Comparison of ENCODE assay signal across 16 cellular contexts in the genomic region with DNA sequence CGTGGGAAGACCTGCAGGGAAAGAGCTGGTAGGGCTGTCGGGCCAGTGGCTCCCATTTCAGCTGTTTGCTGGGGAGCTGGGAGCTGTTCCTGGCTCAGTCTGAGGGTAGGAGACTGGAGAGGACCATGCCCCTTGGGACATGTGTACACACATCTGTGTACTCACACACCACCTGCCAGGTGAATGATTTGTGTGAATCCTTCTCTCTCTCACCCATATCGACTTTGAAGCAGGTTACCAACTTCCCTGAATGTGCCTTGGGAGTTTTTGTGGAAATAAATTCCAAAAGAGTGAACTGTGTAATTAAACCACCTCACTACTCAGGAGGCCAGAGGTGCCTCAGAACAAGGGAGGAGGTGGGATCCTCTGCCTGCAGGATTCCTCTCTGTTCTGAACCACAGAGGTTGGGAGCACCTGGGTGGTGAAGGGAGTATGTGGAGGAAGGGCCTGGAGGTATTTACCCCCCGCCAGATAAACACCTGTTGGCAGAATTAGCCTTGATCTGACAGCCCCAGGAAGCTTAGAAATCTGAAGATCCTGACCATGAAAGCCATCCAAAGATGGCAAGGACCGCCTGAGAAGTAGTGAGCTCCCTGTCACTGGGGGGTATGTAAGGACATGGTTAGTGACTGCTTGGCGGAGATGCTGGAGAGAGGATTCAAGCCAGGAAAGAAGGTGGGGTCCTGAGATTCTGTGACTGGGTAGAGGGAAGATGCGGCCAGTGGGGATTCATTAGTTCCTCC. TPM values are rescaled to one million over a fixed set of nuclear protein-coding genes. Genes with fewer than 3 reads are reported as not detected.
DNase-seq lines count a peak whose midpoint lies in the region; FAIRE-seq and TF ChIP-seq lines count a peak whose summit lies in the region.
"Had no signal": no experiment of that assay in that cellular context is flagged by ENCODE, and none has a peak within 500 bp of the region (broad histone marks: within the 10 kb centered on the region; RNA-seq: fewer than 3 reads in every experiment).

No MANE protein-coding gene starts in this region.

- no peaks in the 10 kb centered on the region for H3K36me3 Mint-ChIP-seq in activated naive CD4-positive, alpha-beta T cell treated with anti-CD3 and anti-CD28 coated beads, Interleukin-2, amount 50 U/mL, for 24 hours
- H3K36me3 Mint-ChIP-seq in activated naive CD4-positive, alpha-beta T cell treated with anti-CD3 and anti-CD28 coated beads for 36 hours (ENCODE audit: low read depth): no peaks in the 10 kb centered on the region
- H3K36me3 Mint-ChIP-seq in CD4-positive, alpha-beta memory T cell: no peaks in the 10 kb centered on the region

- H3K4me1 ChIP-seq in mammary epithelial cell (ENCODE audit: insufficient read depth, low read length) (peaks cover 75% of the 10 kb centered on the region), mesendoderm (ENCODE audit: control insufficient read depth, low read depth, low read length) (peaks cover 12% of the 10 kb centered on the region)
- H3K4me1 ChIP-seq in CD4-positive, alpha-beta memory T cell (ENCODE audit: insufficient read depth, low read length): peaks cover 4% of the 10 kb centered on the region

- CTCF ChIA-PET in activated naive CD4-positive, alpha-beta T cell treated with anti-CD3 and anti-CD28 coated beads for 36 hours (lab: Charles Lee): interaction anchor here (1.1 to 6.0 kb wide), 3 partner anchors 8 to 20 kb away, joined by 3 to 35 read pairs (median 12); no protein-coding TSS in a partner anchor
- CTCF ChIA-PET in mammary epithelial cell (lab: Charles Lee; ENCODE audit: low non-redundant PET): interaction anchor here (0.6 to 0.7 kb wide), 2 partner anchors 96 to 483 kb away, joined by 3 to 17 read pairs; no protein-coding TSS in a partner anchor
- CTCF ChIA-PET in CD4-positive, alpha-beta memory T cell (lab: Charles Lee; ENCODE audit: partially characterized antibody): interaction anchor here (1.2 to 3.7 kb wide), 4 partner anchors 7 to 11 kb away, joined by 3 to 18 read pairs (median 5); no protein-coding TSS in a partner anchor

- H3K79me1 ChIP-seq in mesendoderm (ENCODE audit: low read length): no peaks in the 10 kb centered on the region

- no peak for TF ChIP-seq CTCF in mammary epithelial cell (conservative IDR thresholded peaks at IDR 0.05 in 1 of 2, IDR thresholded peaks at IDR 0.05 in 1 of 2; ENCODE audit: extremely low read depth in 1 of 2, insufficient read depth in 1 of 2, low read depth in 1 of 2, low read length in 2 of 2)

- H2AFZ ChIP-seq in mammary epithelial cell (ENCODE audit: low read depth, low read length): no peak overlapping the region

- POLR2A ChIA-PET in CD4-positive, alpha-beta memory T cell (lab: Charles Lee; ENCODE audit: partially characterized antibody): no interaction called here

- in situ Hi-C loops in mammary epithelial cell (cut with MboI; ENCODE audit: low sequenced_read_pairs in 2 of 2): loop anchor here in 1 of 2 donors (5.0 to 10.0 kb wide), 3 partner anchors 57 to 153 kb away; partner anchors contain the start of gene SPATA20

- no peak overlapping the region for H3K18ac ChIP-seq in mesendoderm (ENCODE audit: low read length)

- no peak overlapping the region for H3K4me3 Mint-ChIP-seq in activated naive CD4-positive, alpha-beta T cell treated with anti-CD3 and anti-CD28 coated beads, Interleukin-2, amount 50 U/mL, for 24 hours
- no peak overlapping the region for H3K4me3 Mint-ChIP-seq in activated naive CD4-positive, alpha-beta T cell treated with anti-CD3 and anti-CD28 coated beads for 36 hours
- H3K4me3 Mint-ChIP-seq in CD4-positive, alpha-beta memory T cell: no peak overlapping the region
- H3K4me3 Mint-ChIP-seq: activated CD4-positive, alpha-beta memory T cell treated with anti-CD3 and anti-CD28 coated beads, Interleukin-2, amount 10 ng/mL, durations not matched to agents 7 days and 5 days had no signal

- peak overlapping the region; percentile 46 for H3K27ac Mint-ChIP-seq in activated naive CD4-positive, alpha-beta T cell treated with anti-CD3 and anti-CD28 coated beads, Interleukin-2, amount 50 U/mL, for 24 hours
- no peak overlapping the region for H3K27ac Mint-ChIP-seq in activated naive CD4-positive, alpha-beta T cell treated with anti-CD3 and anti-CD28 coated beads for 36 hours
- H3K27ac Mint-ChIP-seq in CD4-positive, alpha-beta memory T cell: peak overlapping the region in 1 of 7 donors; percentile 6
- H3K27ac Mint-ChIP-seq: activated CD4-positive, alpha-beta memory T cell treated with anti-CD3 and anti-CD28 coated beads, Interleukin-2, amount 10 ng/mL, durations not matched to agents 7 days and 5 days had no signal

- no peak overlapping the region for H2BK5ac ChIP-seq in mesendoderm (ENCODE audit: low read length)

- H4K5ac ChIP-seq in mesendoderm (ENCODE audit: low read length): no peak overlapping the region

- H3K4me2 ChIP-seq in mammary epithelial cell (ENCODE audit: insufficient read depth, low read depth, low read length): peak overlapping the region; percentile 90
- H3K4me2 ChIP-seq in mesendoderm (ENCODE audit: low read length): no peak overlapping the region

- H3K4me1 Mint-ChIP-seq in activated naive CD4-positive, alpha-beta T cell treated with anti-CD3 and anti-CD28 coated beads, Interleukin-2, amount 50 U/mL, for 24 hours: no peaks in the 10 kb centered on the region
- no peaks in the 10 kb centered on the region for H3K4me1 Mint-ChIP-seq in activated naive CD4-positive, alpha-beta T cell treated with anti-CD3 and anti-CD28 coated beads for 36 hours (ENCODE audit: low read depth)
- H3K4me1 Mint-ChIP-seq in CD4-positive, alpha-beta memory T cell: peaks cover 0 to 19% (median 6%) of the 10 kb centered on the region in 4 donors
- H3K4me1 Mint-ChIP-seq: activated CD4-positive, alpha-beta memory T cell treated with anti-CD3 and anti-CD28 coated beads, Interleukin-2, amount 10 ng/mL, durations not matched to agents 7 days and 5 days had no signal

- H3K36me3 ChIP-seq in mammary epithelial cell (ENCODE audit: insufficient read depth, low read length): no peaks in the 10 kb centered on the region
- H3K36me3 ChIP-seq in mesendoderm (ENCODE audit: control insufficient read depth, insufficient read depth, low read length): no peaks in the 10 kb centered on the region
- H3K36me3 ChIP-seq in CD4-positive, alpha-beta memory T cell (ENCODE audit: insufficient read depth, low read length): no peaks in the 10 kb centered on the region
- H3K36me3 ChIP-seq: heart left ventricle had no signal

- H3K27ac ChIP-seq in mammary epithelial cell (ENCODE audit: insufficient read depth, low read depth, low read length) (peak overlapping the region; percentile 55), mesendoderm (ENCODE audit: low read depth, low read length) (no peak overlapping the region)
- H3K27ac ChIP-seq in CD4-positive, alpha-beta memory T cell (ENCODE audit: low read depth, low read length): no peak overlapping the region

- H3K4ac ChIP-seq in mesendoderm (ENCODE audit: low read depth, low read length): no peak overlapping the region

- H3K9me3 Mint-ChIP-seq in activated naive CD4-positive, alpha-beta T cell treated with anti-CD3 and anti-CD28 coated beads, Interleukin-2, amount 50 U/mL, for 24 hours: no peaks in the 10 kb centered on the region
- no peaks in the 10 kb centered on the region for H3K9me3 Mint-ChIP-seq in activated naive CD4-positive, alpha-beta T cell treated with anti-CD3 and anti-CD28 coated beads for 36 hours
- H3K9me3 Mint-ChIP-seq in CD4-positive, alpha-beta memory T cell: peaks cover 0 to 3% (median 0%) of the 10 kb centered on the region in 8 donors
- H3K9me3 Mint-ChIP-seq: activated CD4-positive, alpha-beta memory T cell treated with anti-CD3 and anti-CD28 coated beads, Interleukin-2, amount 10 ng/mL, durations not matched to agents 7 days and 5 days had no signal

- H3K9me3 ChIP-seq in mammary epithelial cell (replicated peaks; ENCODE audit: insufficient read depth, low read length): no peaks in the 10 kb centered on the region
- H3K9me3 ChIP-seq in CD4-positive, alpha-beta memory T cell (ENCODE audit: control insufficient read depth in 1 of 2, low read length in 2 of 2): no peaks in the 10 kb centered on the region
- H3K9me3 ChIP-seq: heart left ventricle had no signal

- DNase-seq in activated naive CD4-positive, alpha-beta T cell treated with anti-CD3 and anti-CD28 coated beads for 36 hours: no peak
- DNase-seq in mammary epithelial cell (no peak), mesendoderm (no peak), HuH-7.5 (ENCODE audit: low spot score) (no peak), RCC 7860 (ENCODE audit: low spot score) (no peak), NCI-H748 treated with DMSO at 0.1 percent for 48 hours (lab: John Stamatoyannopoulos, UW) (no peak)
- DNase-seq in CD4-positive, alpha-beta memory T cell: no peak
- DNase-seq: activated CD4-positive, alpha-beta memory T cell treated with anti-CD3 and anti-CD28 coated beads, Interleukin-2, amount 10 ng/mL, durations not matched to agents 7 days and 5 days; activated effector memory CD4-positive, alpha-beta T cell treated with anti-CD3 and anti-CD28 coated beads, Interleukin-2, amount 50 U/mL, for 16 hours; caudate nucleus; heart left ventricle; left ventricle myocardium superior; NCI-H446 treated with DMSO at 0.1 percent for 48 hours; nucleus accumbens; stimulated activated CD4-positive, alpha-beta T cell treated with anti-CD3 and anti-CD28 coated beads, Interleukin-12 subunit alpha, Interleukin-12 subunit beta, amount 100 ng/mL, for 4 hours had no signal

- no peak overlapping the region for H2BK15ac ChIP-seq in mesendoderm (replicated peaks; ENCODE audit: low read depth)

- no peak overlapping the region for H3K9ac ChIP-seq in mammary epithelial cell (ENCODE audit: insufficient read depth, low read length)
- no peak overlapping the region for H3K9ac ChIP-seq in mesendoderm (ENCODE audit: low read length)

- no peak overlapping the region for H2AK5ac ChIP-seq in mesendoderm (ENCODE audit: low read length)

- FAIRE-seq in RCC 7860 (lab: Jason Lieb, UNC): no peak

- dilution Hi-C loops in mammary epithelial cell (cut with HindIII; ENCODE audit: low sequenced_read_pairs): loop anchor here (5.0 to 10.0 kb wide), 4 partner anchors 47 to 121 kb away; no protein-coding TSS in a partner anchor

- intact Hi-C loops in activated naive CD4-positive, alpha-beta T cell treated with anti-CD3 and anti-CD28 coated beads for 36 hours (cut with micrococcal nuclease): no loop called here
- intact Hi-C loops in mammary epithelial cell (cut with micrococcal nuclease): loop anchor here (2.0 to 10.0 kb wide), 3 partner anchors 23 to 317 kb away; no protein-coding TSS in a partner anchor
- intact Hi-C loops in CD4-positive, alpha-beta memory T cell (cut with micrococcal nuclease): no loop called here

- peaks cover 33% of the 10 kb centered on the region for H3K27me3 Mint-ChIP-seq in activated naive CD4-positive, alpha-beta T cell treated with anti-CD3 and anti-CD28 coated beads, Interleukin-2, amount 50 U/mL, for 24 hours
- peaks cover 40% of the 10 kb centered on the region for H3K27me3 Mint-ChIP-seq in activated naive CD4-positive, alpha-beta T cell treated with anti-CD3 and anti-CD28 coated beads for 36 hours (ENCODE audit: low read depth)
- H3K27me3 Mint-ChIP-seq in CD4-positive, alpha-beta memory T cell: peaks cover 33% of the 10 kb centered on the region in 2 donors

- peaks cover 61% of the 10 kb centered on the region for H3K79me2 ChIP-seq in mammary epithelial cell (ENCODE audit: insufficient read depth, low read length)
- H3K79me2 ChIP-seq in mesendoderm (ENCODE audit: control insufficient read depth, insufficient read depth, low read length): no peaks in the 10 kb centered on the region

- BruUV-seq in mammary epithelial cell (replicated peaks; lab: Mats Ljungman, UMichigan): TSS peak; percentile 64

- H4K8ac ChIP-seq in mesendoderm (ENCODE audit: low read depth, low read length): no peak overlapping the region

- peak overlapping the region; percentile 38 for H3K56ac ChIP-seq in mesendoderm (ENCODE audit: low read length)

- H4K20me1 ChIP-seq in mammary epithelial cell (ENCODE audit: insufficient read depth, low read length): no peaks in the 10 kb centered on the region

- no peak overlapping the region for H3K23ac ChIP-seq in mesendoderm (ENCODE audit: low read length)

- 68% methylated on average over 5 of the region's 7 CpGs for WGBS in mammary epithelial cell (ENCODE audit: low coverage, missing lambda C conversion rate)
- no CpG with 5 or more reads among the region's 7 CpGs for WGBS in mesendoderm (ENCODE audit: extremely low coverage, insufficient coverage, low lambda C conversion rate)

- H3K4me3 ChIP-seq in mammary epithelial cell (replicated peaks in 1 of 3; ENCODE audit: insufficient read depth in 1 of 3, low read depth in 2 of 3, low read length in 3 of 3) (no peak overlapping the region), mesendoderm (ENCODE audit: low read length) (no peak overlapping the region)
- no peak overlapping the region for H3K4me3 ChIP-seq in CD4-positive, alpha-beta memory T cell (ENCODE audit: low read length in 2 of 2)
- H3K4me3 ChIP-seq: heart left ventricle had no signal

- H2BK120ac ChIP-seq in mesendoderm (ENCODE audit: low read depth, low read length): no peak overlapping the region

- H3K27me3 ChIP-seq in mammary epithelial cell (ENCODE audit: insufficient read depth, low read length) (no peaks in the 10 kb centered on the region), mesendoderm (ENCODE audit: insufficient read depth, low read length, poor library complexity) (peaks cover 24% of the 10 kb centered on the region)
- H3K27me3 ChIP-seq in CD4-positive, alpha-beta memory T cell (ENCODE audit: insufficient read depth, low read length): peaks cover 26% of the 10 kb centered on the region

RNA-seq across cellular contexts. Expression of gene ABCC3, which starts 3.3 kb away (rescaled TPM):
- not detected for total RNA-seq in activated naive CD4-positive, alpha-beta T cell treated with anti-CD3 and anti-CD28 coated beads for 36 hours
- total RNA-seq in mammary epithelial cell: 100 to 1,000 TPM in 1 of 2 donors, 10 to 100 TPM in 1; 80.7 to 113 TPM
- polyA plus RNA-seq in mammary epithelial cell: 49.6 TPM
- polyA minus RNA-seq in mammary epithelial cell: 62.4 TPM
- 0.13 TPM for polyA plus RNA-seq in mesendoderm (2013, experiment 1 of 2)
- 0.15 TPM for polyA plus RNA-seq in mesendoderm (2013, experiment 2 of 2)
- 1 to 10 TPM in 1 of 2 experiments, under 1 TPM in 1; 0.86 to 1.6 TPM for total RNA-seq in CD4-positive, alpha-beta memory T cell
- polyA plus RNA-seq in CD4-positive, alpha-beta memory T cell: not detected

Comparison
In these comparisons a context has a peak if more than half of its experiments do, and no peak if none do; other contexts are left out.
1. RNA of gene ABCC3, which starts 3.3 kb away (total RNA-seq): 80.7 to 113 TPM in mammary epithelial cell; 0.86 to 1.6 TPM in CD4-positive, alpha-beta memory T cell and not detected in activated naive CD4-positive, alpha-beta T cell treated with anti-CD3 and anti-CD28 coated beads for 36 hours; every median in the first group is over 10 times any median in the second.